Comparison of ENCODE assay signal across 9 cellular contexts in genomic region chr17:66494023-66494803, GRCh38.
DNase-seq lines count a peak whose midpoint lies in the region; ATAC-seq and TF ChIP-seq lines count a peak whose summit lies in the region.
"Had no signal": no experiment of that assay in that cellular context is flagged by ENCODE, and none has a peak within 500 bp of the region (broad histone marks: within the 10 kb centered on the region; RNA-seq: fewer than 3 reads in every experiment).

No MANE protein-coding gene starts in this region.

- peaks cover 4% of the 10 kb centered on the region for H3K36me3 Mint-ChIP-seq in natural killer cell treated with Interleukin-12 subunit alpha and Interleukin-12 subunit beta and Interleukin-15 and Interleukin-18, amount 100 ng/mL, for 72 hours
- H3K36me3 Mint-ChIP-seq in natural killer cell, result no peaks in the 10 kb centered on the region

- no peaks in the 10 kb centered on the region for H3K27me3 ChIP-seq in upper lobe of right lung

- peak overlapping the region; percentile 70 for H3K27ac ChIP-seq in RWPE1
- no peak overlapping the region for H3K27ac ChIP-seq in upper lobe of right lung

- H3K4me1 ChIP-seq in upper lobe of right lung, result no peaks in the 10 kb centered on the region

- H3K27me3 Mint-ChIP-seq in natural killer cell treated with Interleukin-12 subunit alpha and Interleukin-12 subunit beta and Interleukin-15 and Interleukin-18, amount 100 ng/mL, for 72 hours, result no peaks in the 10 kb centered on the region
- no peaks in the 10 kb centered on the region for H3K27me3 Mint-ChIP-seq in natural killer cell (ENCODE audit: low read depth in 2 of 2)

- H3K27ac Mint-ChIP-seq in natural killer cell treated with Interleukin-12 subunit alpha and Interleukin-12 subunit beta and Interleukin-15 and Interleukin-18, amount 100 ng/mL, for 72 hours, result peak overlapping the region in 1 of 2 donors; percentile 45
- H3K27ac Mint-ChIP-seq in natural killer cell, result peak overlapping the region in 1 of 2 donors; percentile 37

- H3K4me3 ChIP-seq in epithelial cell of esophagus (ENCODE audit: low read length), result no peak overlapping the region
- H3K4me3 ChIP-seq in upper lobe of right lung, result no peak overlapping the region

- no peak overlapping the region for H3K4me3 Mint-ChIP-seq in natural killer cell treated with Interleukin-12 subunit alpha and Interleukin-12 subunit beta and Interleukin-15 and Interleukin-18, amount 100 ng/mL, for 72 hours
- H3K4me3 Mint-ChIP-seq in natural killer cell, result no peak overlapping the region

- no peaks in the 10 kb centered on the region for H3K9me3 ChIP-seq in upper lobe of right lung

- no peak for TF ChIP-seq CTCF in natural killer cell (IDR thresholded peaks at IDR 0.05)
- no peak for TF ChIP-seq CTCF in RWPE1 (conservative IDR thresholded peaks at IDR 0.05; ENCODE audit: low read depth)
- TF ChIP-seq CTCF in epithelial cell of esophagus (IDR thresholded peaks at IDR 0.05; ENCODE audit: insufficient read depth, low read depth, low read length, missing control alignments), result no peak
- TF ChIP-seq CTCF in upper lobe of right lung (IDR thresholded peaks at IDR 0.05), result no peak

- intact Hi-C loops in natural killer cell (cut with micrococcal nuclease), result no loop called here
- intact Hi-C loops in upper lobe of right lung (cut with DNase I), result no loop called here

- no peaks in the 10 kb centered on the region for H3K9me3 Mint-ChIP-seq in natural killer cell treated with Interleukin-12 subunit alpha and Interleukin-12 subunit beta and Interleukin-15 and Interleukin-18, amount 100 ng/mL, for 72 hours
- no peaks in the 10 kb centered on the region for H3K9me3 Mint-ChIP-seq in natural killer cell

- ATAC-seq in natural killer cell treated with Interleukin-12 subunit alpha and Interleukin-12 subunit beta and Interleukin-15 and Interleukin-18, amount 100 ng/mL, for 72 hours, result peak; percentile 63 to 66
- ATAC-seq in natural killer cell (no peak), upper lobe of right lung (peak; percentile 39), GM19452 (IDR thresholded peaks at IDR 0.05; ENCODE audit: unreplicated experiment) (no peak)

- peaks cover 16 to 24% of the 10 kb centered on the region in 2 donors for H3K4me1 Mint-ChIP-seq in natural killer cell treated with Interleukin-12 subunit alpha and Interleukin-12 subunit beta and Interleukin-15 and Interleukin-18, amount 100 ng/mL, for 72 hours (ENCODE audit: low read depth in 2 of 2)
- peaks cover 16 to 30% of the 10 kb centered on the region in 2 donors for H3K4me1 Mint-ChIP-seq in natural killer cell

- no peaks in the 10 kb centered on the region for H3K36me3 ChIP-seq in upper lobe of right lung

- no peak for DNase-seq in natural killer cell treated with Interleukin-12 subunit alpha and Interleukin-12 subunit beta and Interleukin-15 and Interleukin-18, amount 100 ng/mL, for 72 hours (ENCODE audit: low spot score)
- DNase-seq in natural killer cell, result no peak
- peak; percentile 73 for DNase-seq in RWPE1 (ENCODE audit: low spot score)
- peak; percentile 86 for DNase-seq in epithelial cell of esophagus (ENCODE audit: low read depth)
- no peak for DNase-seq in upper lobe of right lung
- DNase-seq in NCI-H187 treated with DMSO at 0.1 percent for 48 hours (lab: John Stamatoyannopoulos, UW), result no peak
- DNase-seq in cerebellar cortex (ENCODE audit: low spot score), result no peak
- DNase-seq: NCI-H510A treated with DMSO at 0.1 percent for 48 hours had no signal

- POLR2A ChIA-PET in RWPE1 (lab: Yijun Ruan, JAX; ENCODE audit: low non-redundant PET), result no interaction called here

- CTCF ChIA-PET in RWPE1 (lab: Yijun Ruan, JAX), result no interaction called here

Comparison
In these comparisons a context has a peak if more than half of its experiments do, and no peak if none do; other contexts are left out.
1. ATAC-seq: peak in natural killer cell treated with Interleukin-12 subunit alpha and Interleukin-12 subunit beta and Interleukin-15 and Interleukin-18, amount 100 ng/mL, for 72 hours (2 of 2) and upper lobe of right lung (single experiment); none in natural killer cell (0 of 3) and GM19452 (single experiment).
2. DNase-seq: peak in RWPE1 (single experiment) and epithelial cell of esophagus (single experiment); none in natural killer cell treated with Interleukin-12 subunit alpha and Interleukin-12 subunit beta and Interleukin-15 and Interleukin-18, amount 100 ng/mL, for 72 hours (single experiment), natural killer cell (single experiment), upper lobe of right lung (single experiment), NCI-H187 treated with DMSO at 0.1 percent for 48 hours (single experiment) and cerebellar cortex (single experiment).